ENCODE assay signal across 8 cellular contexts in genomic region chr5:43120720-43121564, GRCh38. TPM values are rescaled to one million over a fixed set of nuclear protein-coding genes. Genes with fewer than 3 reads are reported as not detected.
DNase-seq lines count a peak whose midpoint lies in the region; ATAC-seq and TF ChIP-seq lines count a peak whose summit lies in the region.

Gene ZNF131 (plus strand): TSS chr5:43120914. CDS start chr5:43122054, 1,140 bp downstream.

- ATAC-seq in HG02870 (IDR thresholded peaks at IDR 0.05; ENCODE audit: unreplicated experiment), result peak; percentile 93

- H3K4me3 ChIP-seq in left ventricle myocardium inferior (peak within 1 kb of the TSS; percentile 86), prostate gland (peak within 1 kb of the TSS; percentile 73 to 93), urinary bladder (ENCODE audit: low read depth, low read length) (peak within 1 kb of the TSS; percentile 53)

- H3K9me3 ChIP-seq in left ventricle myocardium inferior (replicated peaks) (no peaks in the 10 kb centered on the region), prostate gland (no peaks in the 10 kb centered on the region)

- peak; percentile 68 for TF ChIP-seq POLR2A in prostate gland (IDR thresholded peaks at IDR 0.05)

- H3K27ac ChIP-seq in left ventricle myocardium inferior (replicated peaks) (peak within 1 kb of the TSS; percentile 98), prostate gland (peak within 1 kb of the TSS; percentile 99 to 100), urinary bladder (ENCODE audit: low read depth) (peak within 1 kb of the TSS; percentile 97)

- under 1% methylated on average over 75 of the region's 83 CpGs for WGBS in prostate gland
- WGBS in urinary bladder, result under 1% methylated on average over 83 of the region's 83 CpGs

- TF ChIP-seq CTCF in GM13976 (IDR thresholded peaks at IDR 0.05; ENCODE audit: borderline replicate concordance, control extremely low read depth, extremely low read depth, insufficient read depth, missing control alignments) (no peak), left ventricle myocardium inferior (IDR thresholded peaks at IDR 0.05; ENCODE audit: borderline replicate concordance) (no peak), prostate gland (IDR thresholded peaks at IDR 0.05) (peak in 2 of 4 experiments; percentile 9 to 29)

- intact Hi-C loops in T-helper 1 cell treated with Interleukin-12 subunit alpha and Interleukin-12 subunit beta and Interleukin-4 antibody, amounts not matched to agents 30 ng/mL and 1 ng/mL, for 36 hours (cut with micrococcal nuclease), result loop anchor here (1.0 to 10.0 kb wide), 20 partner anchors 11 to 1246 kb away; partner anchors contain the start of genes ANXA2R, C5orf34, FBXO4 and HMGCS1
- intact Hi-C loops in left ventricle myocardium inferior (cut with micrococcal nuclease) (no loop called here), prostate gland (cut with DNase I) (loop anchor here (5.0 kb wide), 3 partner anchors 59 to 191 kb away; partner anchors contain the start of genes ANXA2R and HMGCS1)

- H3K36me3 ChIP-seq in left ventricle myocardium inferior (peaks cover 24% of the 10 kb centered on the region), prostate gland (no peaks in the 10 kb centered on the region), urinary bladder (ENCODE audit: insufficient read depth) (peaks cover 1% of the 10 kb centered on the region)

- H3K27me3 ChIP-seq in left ventricle myocardium inferior (ENCODE audit: low read depth) (no peaks in the 10 kb centered on the region), prostate gland (replicated peaks; ENCODE audit: insufficient read depth) (no peaks in the 10 kb centered on the region)

- H3K4me1 ChIP-seq in left ventricle myocardium inferior (peaks cover 44% of the 10 kb centered on the region), prostate gland (replicated peaks) (no peaks in the 10 kb centered on the region), urinary bladder (ENCODE audit: insufficient read depth) (no peaks in the 10 kb centered on the region)

- DNase-seq in GM13976 (ENCODE audit: low spot score) (peak; percentile 96), NCI-H146 treated with DMSO at 0.1 percent for 48 hours (lab: John Stamatoyannopoulos, UW; ENCODE audit: unreplicated experiment) (peak; percentile 88), amniotic stem cell (lab: John Stamatoyannopoulos, UW) (peak; percentile 95), left ventricle myocardium inferior (peak; percentile 96), prostate gland (ENCODE audit: low spot score) (peak; percentile 95)

- in situ Hi-C loops in GM13976 (cut with MboI; ENCODE audit: low sequenced_read_pairs, unreplicated experiment), result no loop called here

RNA-seq across cellular contexts. Expression of gene ZNF131, which starts in this region (rescaled TPM):
- total RNA-seq in T-helper 1 cell treated with Interleukin-12 subunit alpha and Interleukin-12 subunit beta and Interleukin-4 antibody, amounts not matched to agents 30 ng/mL and 1 ng/mL, for 36 hours, result 43.1 and 44.2 TPM in 2 replicates
- total RNA-seq in left ventricle myocardium inferior, result 15.0 TPM
- total RNA-seq in prostate gland, result 10 to 100 TPM; 33.9 to 40.3 TPM
- total RNA-seq in urinary bladder, result 69.7 TPM
- 22.9 TPM for polyA plus RNA-seq in urinary bladder

Comparison
In these comparisons a context has a peak if more than half of its experiments do, and no peak if none do; other contexts are left out.
1. Peak in every context shown above with its lines: DNase-seq, ATAC-seq, H3K4me3 ChIP-seq and H3K27ac ChIP-seq.